ENCODE assay signal across 28 cellular contexts in the genomic region with DNA sequence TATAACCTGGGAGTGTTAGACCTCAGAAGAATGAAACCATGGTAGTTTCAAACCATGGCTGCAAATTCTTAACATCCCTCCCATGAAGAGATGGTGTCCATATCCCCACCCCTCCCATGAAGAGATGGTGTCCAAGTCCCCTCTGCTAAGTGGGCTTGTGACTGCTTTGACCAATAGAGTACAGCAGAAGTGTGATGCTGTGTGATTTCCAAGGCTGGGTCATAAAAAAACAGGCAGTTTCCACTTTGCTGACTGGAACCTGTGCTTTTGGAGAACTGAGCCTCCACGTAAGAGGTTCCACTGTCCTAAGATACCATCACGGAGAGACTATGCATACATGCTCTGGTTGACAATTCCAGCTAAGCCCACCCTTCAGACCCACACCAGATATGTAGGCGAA.
"Had no signal": no experiment of that assay in that cellular context is flagged by ENCODE, and none has a peak within 500 bp of the region (broad histone marks: within the 10 kb centered on the region; RNA-seq: fewer than 3 reads in every experiment).

No MANE protein-coding gene starts in this region.

- H3K4me3 Mint-ChIP-seq: stimulated activated effector memory CD8-positive, alpha-beta T cell treated with anti-CD3 and anti-CD28 coated beads, Interleukin-12 subunit alpha, Interleukin-12 subunit beta, amount 100 ng/mL, for 72 hours; stimulated activated memory B cell treated with anti-CD40 and anti-IgM and Interleukin-4, amounts not matched to agents 10 μg/mL and 1 μg/mL and 100 μg/mL, for 72 hours; stimulated activated naive B cell treated with anti-CD40 and anti-IgM and Interleukin-4, amounts not matched to agents 10 μg/mL and 1 μg/mL and 100 μg/mL, for 72 hours; stimulated activated naive CD8-positive, alpha-beta T cell treated with anti-CD3 and anti-CD28 coated beads, Interleukin-15, amount 100 ng/mL, for 72 hours; stimulated activated naive CD8-positive, alpha-beta T cell treated with anti-CD3 and anti-CD28 coated beads, Interleukin-15, Interleukin-2, amounts not matched to agents 100 ng/mL and 50 ng/mL, for 24 hours; type B pancreatic cell had no signal

- H3K4me1 ChIP-seq: stomach, suprapubic skin, testis, thyroid gland, tibial nerve, transverse colon, upper lobe of left lung, upper lobe of right lung, uterus, vagina had no signal

- H3K4me3 ChIP-seq: stomach, suprapubic skin, testis, thoracic aorta, thyroid gland, tibial artery, tibial nerve, transverse colon, upper lobe of left lung, upper lobe of right lung, uterus, vagina had no signal

- H3K9me3 ChIP-seq: stomach, suprapubic skin, testis, thoracic aorta, thyroid gland, tibial artery, transverse colon, upper lobe of left lung, upper lobe of right lung, uterus, vagina had no signal

- DNase-seq: stimulated activated CD4-positive, alpha-beta T cell treated with anti-CD3 and anti-CD28 coated beads, Interleukin-2, amount 100 ng/mL, for 48 hours; stimulated activated CD4-positive, alpha-beta T cell treated with anti-CD3 and anti-CD28 coated beads, Interleukin-4, amount 100 ng/mL, for 1 hour; stimulated activated CD4-positive, alpha-beta T cell treated with anti-CD3 and anti-CD28 coated beads, Interleukin-4, amount 100 ng/mL, for 24 hours; stimulated activated CD4-positive, alpha-beta T cell treated with anti-CD3 and anti-CD28 coated beads, Interleukin-4, amount 100 ng/mL, for 4 hours; stimulated activated CD8-positive, alpha-beta memory T cell treated with anti-CD3 and anti-CD28 coated beads, Interleukin-4, amount 100 ng/mL, for 48 hours; stimulated activated naive B cell treated with anti-CD40 and anti-IgM and Interleukin-4, amounts not matched to agents 10 μg/mL and 1 μg/mL and 100 μg/mL, for 72 hours; stimulated activated naive CD4-positive, alpha-beta T cell; stimulated activated naive CD4-positive, alpha-beta T cell treated with Interleukin-2 at 50 U/mL for 16 hours; stimulated activated naive CD8-positive, alpha-beta T cell treated with anti-CD3 and anti-CD28 coated beads, Interleukin-15, amount 100 ng/mL, for 72 hours; stimulated activated naive CD8-positive, alpha-beta T cell treated with anti-CD3 and anti-CD28 coated beads, Interleukin-15, Interleukin-2, amounts not matched to agents 100 U/mL and 50 U/mL, for 24 hours; stomach; substantia nigra; testis; thyroid gland; tibial artery; transverse colon; trophoblast cell; upper lobe of left lung; upper lobe of right lung; uterus had no signal

- H3K27ac ChIP-seq: stomach, suprapubic skin, testis, thoracic aorta, thyroid gland, tibial artery, tibial nerve, transverse colon, upper lobe of left lung, upper lobe of right lung, uterus, vagina had no signal

- H3K9me3 Mint-ChIP-seq: stimulated activated effector memory CD8-positive, alpha-beta T cell treated with anti-CD3 and anti-CD28 coated beads, Interleukin-12 subunit alpha, Interleukin-12 subunit beta, amount 100 ng/mL, for 72 hours; stimulated activated memory B cell treated with anti-CD40 and anti-IgM and Interleukin-4, amounts not matched to agents 10 μg/mL and 1 μg/mL and 100 μg/mL, for 72 hours; stimulated activated naive CD8-positive, alpha-beta T cell treated with anti-CD3 and anti-CD28 coated beads, Interleukin-15, amount 100 ng/mL, for 72 hours; stimulated activated naive CD8-positive, alpha-beta T cell treated with anti-CD3 and anti-CD28 coated beads, Interleukin-15, Interleukin-2, amounts not matched to agents 100 ng/mL and 50 ng/mL, for 24 hours; type B pancreatic cell had no signal

- H3K27me3 ChIP-seq: testis, thyroid gland, tibial artery, tibial nerve, upper lobe of left lung, uterus, vagina had no signal

- H3K36me3 Mint-ChIP-seq: stimulated activated effector memory CD8-positive, alpha-beta T cell treated with anti-CD3 and anti-CD28 coated beads, Interleukin-12 subunit alpha, Interleukin-12 subunit beta, amount 100 ng/mL, for 72 hours; stimulated activated memory B cell treated with anti-CD40 and anti-IgM and Interleukin-4, amounts not matched to agents 10 μg/mL and 1 μg/mL and 100 μg/mL, for 72 hours; stimulated activated naive B cell treated with anti-CD40 and anti-IgM and Interleukin-4, amounts not matched to agents 10 μg/mL and 1 μg/mL and 100 μg/mL, for 72 hours; type B pancreatic cell had no signal

- ATAC-seq: stimulated activated effector memory CD8-positive, alpha-beta T cell treated with anti-CD3 and anti-CD28 coated beads, Interleukin-12 subunit alpha, Interleukin-12 subunit beta, amount 100 ng/mL, for 72 hours; stimulated activated memory B cell treated with anti-CD40 and anti-IgM and Interleukin-4, amounts not matched to agents 10 μg/mL and 1 μg/mL and 100 μg/mL, for 72 hours; stimulated activated naive B cell treated with anti-CD40 and anti-IgM and Interleukin-4, amounts not matched to agents 10 μg/mL and 1 μg/mL and 100 μg/mL, for 72 hours; stimulated activated naive CD8-positive, alpha-beta T cell treated with anti-CD3 and anti-CD28 coated beads, Interleukin-15, amount 100 ng/mL, for 72 hours; stimulated activated naive CD8-positive, alpha-beta T cell treated with anti-CD3 and anti-CD28 coated beads, Interleukin-15, Interleukin-2, amounts not matched to agents 100 U/mL and 50 U/mL, for 24 hours; upper lobe of right lung had no signal

- H3K4me1 Mint-ChIP-seq: stimulated activated effector memory CD8-positive, alpha-beta T cell treated with anti-CD3 and anti-CD28 coated beads, Interleukin-12 subunit alpha, Interleukin-12 subunit beta, amount 100 ng/mL, for 72 hours; stimulated activated memory B cell treated with anti-CD40 and anti-IgM and Interleukin-4, amounts not matched to agents 10 μg/mL and 1 μg/mL and 100 μg/mL, for 72 hours; stimulated activated naive B cell treated with anti-CD40 and anti-IgM and Interleukin-4, amounts not matched to agents 10 μg/mL and 1 μg/mL and 100 μg/mL, for 72 hours; stimulated activated naive CD8-positive, alpha-beta T cell treated with anti-CD3 and anti-CD28 coated beads, Interleukin-15, amount 100 ng/mL, for 72 hours had no signal

- H3K36me3 ChIP-seq: stomach, suprapubic skin, thoracic aorta, thyroid gland, tibial artery, tibial nerve, transverse colon, upper lobe of left lung, upper lobe of right lung, uterus, vagina had no signal

- H3K27ac Mint-ChIP-seq: stimulated activated effector memory CD8-positive, alpha-beta T cell treated with anti-CD3 and anti-CD28 coated beads, Interleukin-12 subunit alpha, Interleukin-12 subunit beta, amount 100 ng/mL, for 72 hours; stimulated activated memory B cell treated with anti-CD40 and anti-IgM and Interleukin-4, amounts not matched to agents 10 μg/mL and 1 μg/mL and 100 μg/mL, for 72 hours; stimulated activated naive B cell treated with anti-CD40 and anti-IgM and Interleukin-4, amounts not matched to agents 10 μg/mL and 1 μg/mL and 100 μg/mL, for 72 hours; stimulated activated naive CD8-positive, alpha-beta T cell treated with anti-CD3 and anti-CD28 coated beads, Interleukin-15, amount 100 ng/mL, for 72 hours; stimulated activated naive CD8-positive, alpha-beta T cell treated with anti-CD3 and anti-CD28 coated beads, Interleukin-15, Interleukin-2, amounts not matched to agents 100 ng/mL and 50 ng/mL, for 24 hours; type B pancreatic cell had no signal
